1 cellular context compared by ENCODE assay signal in genomic region chr1:145993618-145994390, GRCh38.
TF ChIP-seq lines count a peak whose summit lies in the region.

No MANE protein-coding gene starts in this region.

TF ChIP-seq in K562, 482 proteins besides CTCF, POLR2A, EP300 and RAD21 (continues in another document):
- peak; percentile 76; the same call in 1 of the 2 replicates for TF ChIP-seq LARP7 (IDR thresholded peaks at IDR 0.05)
- TF ChIP-seq CBX2 (IDR thresholded peaks at IDR 0.05; ENCODE audit: insufficient read depth, low read length, poor library complexity, severe bottlenecking), result no peak
- peak; percentile 43 for TF ChIP-seq POLR2AphosphoS5 (IDR thresholded peaks at IDR 0.05; ENCODE audit: control insufficient read depth, insufficient read depth, low read depth, low read length)
- no peak for TF ChIP-seq PRPF4 (IDR thresholded peaks at IDR 0.05; ENCODE audit: insufficient read depth, low read depth, low read length, poor library complexity, severe bottlenecking)
- TF ChIP-seq ZNF644 (tag; IDR thresholded peaks at IDR 0.05; ENCODE audit: low read depth), result no peak
- TF ChIP-seq PRMT5 (CRISPR knock-in tag; IDR thresholded peaks at IDR 0.05), result no peak
- TF ChIP-seq NFATC3 (IDR thresholded peaks at IDR 0.05), result 0 out of 2 replicates have a peak, but pooled peaks have one; percentile 36
- peak; percentile 16; the same call in 1 of the 2 replicates for TF ChIP-seq PHF8 (IDR thresholded peaks at IDR 0.05; ENCODE audit: borderline replicate concordance, low read length)
- no peak for TF ChIP-seq TRIM24 (IDR thresholded peaks at IDR 0.05)
- TF ChIP-seq, protein P1, sequence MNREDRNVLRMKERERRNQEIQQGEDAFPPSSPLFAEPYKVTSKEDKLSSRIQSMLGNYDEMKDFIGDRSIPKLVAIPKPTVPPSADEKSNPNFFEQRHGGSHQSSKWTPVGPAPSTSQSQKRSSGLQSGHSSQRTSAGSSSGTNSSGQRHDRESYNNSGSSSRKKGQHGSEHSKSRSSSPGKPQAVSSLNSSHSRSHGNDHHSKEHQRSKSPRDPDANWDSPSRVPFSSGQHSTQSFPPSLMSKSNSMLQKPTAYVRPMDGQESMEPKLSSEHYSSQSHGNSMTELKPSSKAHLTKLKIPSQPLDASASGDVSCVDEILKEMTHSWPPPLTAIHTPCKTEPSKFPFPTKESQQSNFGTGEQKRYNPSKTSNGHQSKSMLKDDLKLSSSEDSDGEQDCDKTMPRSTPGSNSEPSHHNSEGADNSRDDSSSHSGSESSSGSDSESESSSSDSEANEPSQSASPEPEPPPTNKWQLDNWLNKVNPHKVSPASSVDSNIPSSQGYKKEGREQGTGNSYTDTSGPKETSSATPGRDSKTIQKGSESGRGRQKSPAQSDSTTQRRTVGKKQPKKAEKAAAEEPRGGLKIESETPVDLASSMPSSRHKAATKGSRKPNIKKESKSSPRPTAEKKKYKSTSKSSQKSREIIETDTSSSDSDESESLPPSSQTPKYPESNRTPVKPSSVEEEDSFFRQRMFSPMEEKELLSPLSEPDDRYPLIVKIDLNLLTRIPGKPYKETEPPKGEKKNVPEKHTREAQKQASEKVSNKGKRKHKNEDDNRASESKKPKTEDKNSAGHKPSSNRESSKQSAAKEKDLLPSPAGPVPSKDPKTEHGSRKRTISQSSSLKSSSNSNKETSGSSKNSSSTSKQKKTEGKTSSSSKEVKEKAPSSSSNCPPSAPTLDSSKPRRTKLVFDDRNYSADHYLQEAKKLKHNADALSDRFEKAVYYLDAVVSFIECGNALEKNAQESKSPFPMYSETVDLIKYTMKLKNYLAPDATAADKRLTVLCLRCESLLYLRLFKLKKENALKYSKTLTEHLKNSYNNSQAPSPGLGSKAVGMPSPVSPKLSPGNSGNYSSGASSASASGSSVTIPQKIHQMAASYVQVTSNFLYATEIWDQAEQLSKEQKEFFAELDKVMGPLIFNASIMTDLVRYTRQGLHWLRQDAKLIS (CRISPR knock-in tag; IDR thresholded peaks at IDR 0.05), result peak; percentile 38; the same call in 1 of the 2 replicates
- no peak for TF ChIP-seq ZFPM2 (CRISPR knock-in tag; IDR thresholded peaks at IDR 0.05)
- TF ChIP-seq POLR2AphosphoS2 (IDR thresholded peaks at IDR 0.05; ENCODE audit: low read length), result peak; percentile 27
- TF ChIP-seq ZNF121 (CRISPR knock-in tag; conservative IDR thresholded peaks at IDR 0.05), result no peak
- peak; percentile 12 for TF ChIP-seq KDM5B (IDR thresholded peaks at IDR 0.05; ENCODE audit: insufficient replicate concordance, low read depth, low read length)
- TF ChIP-seq E2F3 (CRISPR knock-in tag; IDR thresholded peaks at IDR 0.05), result no peak
- no peak for TF ChIP-seq PHTF2 (CRISPR knock-in tag; IDR thresholded peaks at IDR 0.05)
- no peak for TF ChIP-seq RAD51 (IDR thresholded peaks at IDR 0.05; ENCODE audit: borderline replicate concordance, low read depth)
- TF ChIP-seq DEAF1 (CRISPR knock-in tag; IDR thresholded peaks at IDR 0.05), result peak; percentile 10; the same call in 1 of the 2 replicates
- TF ChIP-seq PURB (CRISPR knock-in tag; IDR thresholded peaks at IDR 0.05; ENCODE audit: low read depth), result no peak
- TF ChIP-seq ZFX (CRISPR knock-in tag; IDR thresholded peaks at IDR 0.05), result no peak
- TF ChIP-seq ZNF347 (CRISPR knock-in tag; IDR thresholded peaks at IDR 0.05; ENCODE audit: low read depth), result no peak
- no peak for TF ChIP-seq IRF2 (CRISPR knock-in tag; IDR thresholded peaks at IDR 0.05)
- no peak for TF ChIP-seq HOXB6 (CRISPR knock-in tag; IDR thresholded peaks at IDR 0.05; ENCODE audit: borderline replicate concordance)
- no peak for TF ChIP-seq ZBTB7A (IDR thresholded peaks at IDR 0.05; ENCODE audit: borderline replicate concordance, control insufficient read depth, low read depth, low read length)
- 0 out of 4 replicates have a peak, but pooled peaks of 1 of the 2 experiments have one; percentile 16 for TF ChIP-seq SRF (CRISPR knock-in tag; IDR thresholded peaks at IDR 0.05)
- peak; percentile 43; the same call in 1 of the 2 replicates for TF ChIP-seq ILF3 (IDR thresholded peaks at IDR 0.05; ENCODE audit: borderline replicate concordance)
- TF ChIP-seq SMARCB1 (IDR thresholded peaks at IDR 0.05; ENCODE audit: insufficient read length, low read depth), result no peak
- no peak for TF ChIP-seq HMBOX1 (IDR thresholded peaks at IDR 0.05)
- no peak for TF ChIP-seq CREBBP (IDR thresholded peaks at IDR 0.05; ENCODE audit: low read depth, low read length)
- TF ChIP-seq NR1H2 (CRISPR knock-in tag; IDR thresholded peaks at IDR 0.05), result 0 out of 2 replicates have a peak, but pooled peaks have one; percentile 5
- TF ChIP-seq DIDO1 (tag; IDR thresholded peaks at IDR 0.05; ENCODE audit: low read depth), result no peak
- TF ChIP-seq CCNT2 (IDR thresholded peaks at IDR 0.05; ENCODE audit: borderline replicate concordance, extremely low read depth, insufficient read length, low read depth, low read length), result peak; percentile 38
- TF ChIP-seq, protein P2, sequence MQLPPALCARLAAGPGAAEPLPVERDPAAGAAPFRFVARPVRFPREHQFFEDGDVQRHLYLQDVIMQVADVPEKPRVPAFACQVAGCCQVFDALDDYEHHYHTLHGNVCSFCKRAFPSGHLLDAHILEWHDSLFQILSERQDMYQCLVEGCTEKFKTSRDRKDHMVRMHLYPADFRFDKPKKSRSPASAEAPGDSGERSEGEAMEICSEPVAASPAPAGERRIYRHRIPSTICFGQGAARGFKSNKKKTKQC (CRISPR knock-in tag; IDR thresholded peaks at IDR 0.05), result no peak
- no peak for TF ChIP-seq ZNF740 (CRISPR knock-in tag; IDR thresholded peaks at IDR 0.05)
- TF ChIP-seq ZNF740 (tag; IDR thresholded peaks at IDR 0.05), result no peak
- no peak for TF ChIP-seq ZNF778 (CRISPR knock-in tag; IDR thresholded peaks at IDR 0.05)
- TF ChIP-seq SREBF1 (IDR thresholded peaks at IDR 0.05; ENCODE audit: borderline replicate concordance, low read depth, low read length), result no peak
- TF ChIP-seq MIER1 (IDR thresholded peaks at IDR 0.05; ENCODE audit: low read depth), result no peak
- no peak for TF ChIP-seq ZNF318 (IDR thresholded peaks at IDR 0.05; ENCODE audit: borderline replicate concordance in 1 of 2, low read depth in 1 of 2)
- TF ChIP-seq ZNF184 (CRISPR knock-in tag; IDR thresholded peaks at IDR 0.05), result no peak
- TF ChIP-seq RFX1 (IDR thresholded peaks at IDR 0.05), result no peak
- 0 out of 4 replicates have a peak, but pooled peaks of 1 of the 2 experiments have one; percentile 27 for TF ChIP-seq SIN3A (IDR thresholded peaks at IDR 0.05; ENCODE audit: borderline replicate concordance in 2 of 2, control insufficient read depth in 1 of 2, low read depth in 2 of 2, low read length in 2 of 2)
- TF ChIP-seq, protein P3, sequence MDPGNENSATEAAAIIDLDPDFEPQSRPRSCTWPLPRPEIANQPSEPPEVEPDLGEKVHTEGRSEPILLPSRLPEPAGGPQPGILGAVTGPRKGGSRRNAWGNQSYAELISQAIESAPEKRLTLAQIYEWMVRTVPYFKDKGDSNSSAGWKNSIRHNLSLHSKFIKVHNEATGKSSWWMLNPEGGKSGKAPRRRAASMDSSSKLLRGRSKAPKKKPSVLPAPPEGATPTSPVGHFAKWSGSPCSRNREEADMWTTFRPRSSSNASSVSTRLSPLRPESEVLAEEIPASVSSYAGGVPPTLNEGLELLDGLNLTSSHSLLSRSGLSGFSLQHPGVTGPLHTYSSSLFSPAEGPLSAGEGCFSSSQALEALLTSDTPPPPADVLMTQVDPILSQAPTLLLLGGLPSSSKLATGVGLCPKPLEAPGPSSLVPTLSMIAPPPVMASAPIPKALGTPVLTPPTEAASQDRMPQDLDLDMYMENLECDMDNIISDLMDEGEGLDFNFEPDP (CRISPR knock-in tag; IDR thresholded peaks at IDR 0.05), result no peak
- peak; percentile 78 for TF ChIP-seq POLR2B (IDR thresholded peaks at IDR 0.05; ENCODE audit: low read depth, partially characterized antibody)
- peak; percentile 76 to 90 for TF ChIP-seq MLLT1 (IDR thresholded peaks at IDR 0.05)
- TF ChIP-seq TGIF2 (CRISPR knock-in tag; IDR thresholded peaks at IDR 0.05), result no peak
- no peak for TF ChIP-seq HNRNPUL1 (IDR thresholded peaks at IDR 0.05; ENCODE audit: low read length)
- TF ChIP-seq KHSRP (IDR thresholded peaks at IDR 0.05), result peak; percentile 60; the same call in 1 of the 2 replicates
